In genomic region chr6:111830003-111830402, GRCh38 we compare ENCODE assay signal across 1 cellular context.
TF ChIP-seq lines count a peak whose summit lies in the region.

No MANE protein-coding gene starts in this region.

TF ChIP-seq in SK-N-SH, 30 proteins besides CTCF, POLR2A, EP300 and RAD21 (continued from another document):
- TF ChIP-seq ZBTB33 (IDR thresholded peaks at IDR 0.05; ENCODE audit: borderline replicate concordance, low read depth), result no peak
- TF ChIP-seq PBX3 (IDR thresholded peaks at IDR 0.05), result peak; percentile 45
